Comparison of ENCODE assay signal across 8 cellular contexts in the genomic region with DNA sequence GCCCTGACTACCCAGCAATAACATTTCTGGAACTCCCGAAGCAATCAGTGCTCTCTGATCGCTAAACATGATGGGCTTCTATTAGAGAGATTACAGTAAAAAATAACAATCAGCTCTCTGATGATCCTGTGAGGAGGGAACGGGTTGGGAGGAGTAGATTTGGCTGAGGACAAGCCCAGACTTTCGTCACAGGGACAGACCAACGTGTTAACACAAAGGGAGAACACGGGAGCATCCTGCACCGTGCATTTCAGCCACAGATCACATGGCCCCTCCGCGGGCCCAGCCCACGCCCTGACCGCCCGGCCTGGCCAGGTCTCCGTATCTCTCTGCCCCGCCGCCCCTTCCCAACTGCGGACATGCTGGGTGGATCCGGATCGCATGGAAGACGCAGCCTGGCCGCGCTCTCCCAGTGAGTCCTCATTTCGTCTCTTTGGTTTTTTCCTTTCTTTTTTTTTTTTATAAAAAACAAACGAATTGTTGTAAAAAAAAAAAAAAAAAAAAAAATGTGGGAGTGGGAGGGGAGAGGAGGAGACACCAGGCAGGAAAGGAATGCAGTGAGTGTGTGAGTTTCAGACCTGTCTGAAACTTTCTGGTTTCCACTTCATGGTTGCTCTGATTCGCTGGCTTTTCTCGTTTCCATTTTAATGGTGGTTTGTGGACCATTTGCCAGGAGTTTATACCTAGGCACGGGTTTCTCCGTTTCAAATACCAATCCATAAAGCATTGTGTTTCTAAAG.
DNase-seq lines count a peak whose midpoint lies in the region; ATAC-seq lines count a peak whose summit lies in the region.

No MANE protein-coding gene starts in this region.

- no peaks in the 10 kb centered on the region for H3K9me3 ChIP-seq in ES-I3 (ENCODE audit: control insufficient read depth, insufficient read depth, low read length)
- H3K9me3 ChIP-seq in skeletal muscle satellite cell (replicated peaks; ENCODE audit: low read length) = peaks cover 9% of the 10 kb centered on the region

- no peaks in the 10 kb centered on the region for H3K27me3 ChIP-seq in skeletal muscle satellite cell (ENCODE audit: control insufficient read depth, insufficient read depth, low read length)

- no peak for ATAC-seq in GM21447 (IDR thresholded peaks at IDR 0.05; ENCODE audit: unreplicated experiment)

- H3K36me3 ChIP-seq in ES-I3 (ENCODE audit: insufficient read depth, low read length) = peaks cover 12% of the 10 kb centered on the region
- H3K36me3 ChIP-seq in skeletal muscle satellite cell (ENCODE audit: insufficient read depth, low read length) = peaks cover 3% of the 10 kb centered on the region

- H3K4me1 ChIP-seq in ES-I3 (ENCODE audit: insufficient read depth, low read length) (peaks cover 8% of the 10 kb centered on the region), skeletal muscle satellite cell (ENCODE audit: control insufficient read depth, insufficient read depth, low read length) (peaks cover 48% of the 10 kb centered on the region)

- H3K9ac ChIP-seq in ES-I3 (ENCODE audit: low read depth, low read length) (peak overlapping the region; percentile 29; the same call in 1 of the 2 replicates), skeletal muscle satellite cell (ENCODE audit: low read depth, low read length) (peak overlapping the region; percentile 88)

- H3K4me2 ChIP-seq in skeletal muscle satellite cell (ENCODE audit: low read length) = peak overlapping the region; percentile 86

- DNase-seq in NCI-H526 (lab: John Stamatoyannopoulos, UW) (peak; percentile 95 to 97), cerebellar cortex (ENCODE audit: low spot score) (peak; percentile 97), iPS-NIHi11 (ENCODE audit: low spot score) (peak; percentile 75)
- DNase-seq in activated CD4-positive, CD25-positive, alpha-beta regulatory T cell treated with anti-CD3 and anti-CD28 coated beads, Interleukin-2, amount 50 U/mL, for 72 hours = no peak
- DNase-seq in activated CD8-positive, alpha-beta memory T cell treated with anti-CD3 and anti-CD28 coated beads for 24 hours = no peak

- peak overlapping the region; percentile 76 for H3K4me3 ChIP-seq in skeletal muscle satellite cell (ENCODE audit: low read length)

Comparison
In these comparisons a context has a peak if more than half of its experiments do, and no peak if none do; other contexts are left out.
1. DNase-seq: peak in NCI-H526 (2 of 2), cerebellar cortex (single experiment) and iPS-NIHi11 (single experiment); none in activated CD4-positive, CD25-positive, alpha-beta regulatory T cell treated with anti-CD3 and anti-CD28 coated beads, Interleukin-2, amount 50 U/mL, for 72 hours (single experiment) and activated CD8-positive, alpha-beta memory T cell treated with anti-CD3 and anti-CD28 coated beads for 24 hours (single experiment).